ENCODE assay signal across 12 cellular contexts in genomic region chr3:140756240-140757016, GRCh38.
DNase-seq lines count a peak whose midpoint lies in the region; ATAC-seq and TF ChIP-seq lines count a peak whose summit lies in the region.
"Had no signal": no experiment of that assay in that cellular context is flagged by ENCODE, and none has a peak within 500 bp of the region (broad histone marks: within the 10 kb centered on the region; RNA-seq: fewer than 3 reads in every experiment).

No MANE protein-coding gene starts in this region.

- DNase-seq in MM.1S (peak; percentile 81), Kasumi-1 (lab: John Stamatoyannopoulos, UW) (no peak), natural killer cell (no peak), pons (ENCODE audit: low spot score) (no peak)
- no peak for DNase-seq in activated CD4-positive, alpha-beta memory T cell treated with anti-CD3 and anti-CD28 coated beads, Interleukin-2, amount 10 ng/mL, durations not matched to agents 7 days and 5 days
- DNase-seq: NCI-H2107; stimulated activated CD4-positive, alpha-beta T cell treated with anti-CD3 and anti-CD28 coated beads, Interleukin-12 subunit alpha, Interleukin-12 subunit beta, amount 100 ng/mL, for 4 hours had no signal

- H3F3A ChIP-seq in MM.1S (ENCODE audit: insufficient read depth, low read length) = peaks cover 35% of the 10 kb centered on the region

- no peaks in the 10 kb centered on the region for H4K20me1 ChIP-seq in MM.1S (ENCODE audit: insufficient read depth, low read length)

- ATAC-seq in GM18505 (IDR thresholded peaks at IDR 0.05; ENCODE audit: unreplicated experiment) = peak; percentile 57
- peak; percentile 64 for ATAC-seq in GM19463 (IDR thresholded peaks at IDR 0.05; ENCODE audit: unreplicated experiment)
- peak; percentile 58 for ATAC-seq in HG02938 (IDR thresholded peaks at IDR 0.05; ENCODE audit: unreplicated experiment)
- no peak for ATAC-seq in natural killer cell
- ATAC-seq: stimulated activated effector memory CD8-positive, alpha-beta T cell treated with anti-CD3 and anti-CD28 coated beads, Interleukin-12 subunit alpha, Interleukin-12 subunit beta, amount 100 ng/mL, for 72 hours had no signal

- intact Hi-C loops in natural killer cell (cut with micrococcal nuclease) = no loop called here

- no peak overlapping the region for H3K9ac ChIP-seq in MM.1S (ENCODE audit: low read length)

- no peaks in the 10 kb centered on the region for H3K9me2 ChIP-seq in MM.1S (replicated peaks; ENCODE audit: insufficient read depth, low read length)

- H3K4me3 ChIP-seq in MM.1S (ENCODE audit: low read length) = no peak overlapping the region

- H3K36me3 Mint-ChIP-seq in natural killer cell = no peaks in the 10 kb centered on the region
- H3K36me3 Mint-ChIP-seq in activated CD4-positive, alpha-beta memory T cell treated with anti-CD3 and anti-CD28 coated beads, Interleukin-2, amount 10 ng/mL, durations not matched to agents 7 days and 5 days (ENCODE audit: low read depth) = no peaks in the 10 kb centered on the region
- H3K36me3 Mint-ChIP-seq: stimulated activated effector memory CD8-positive, alpha-beta T cell treated with anti-CD3 and anti-CD28 coated beads, Interleukin-12 subunit alpha, Interleukin-12 subunit beta, amount 100 ng/mL, for 72 hours had no signal

- no peaks in the 10 kb centered on the region for H3K79me2 ChIP-seq in MM.1S (ENCODE audit: low read length)

- H3K9me3 Mint-ChIP-seq in natural killer cell = peaks cover 0 to 2% of the 10 kb centered on the region in 2 donors
- H3K9me3 Mint-ChIP-seq in activated CD4-positive, alpha-beta memory T cell treated with anti-CD3 and anti-CD28 coated beads, Interleukin-2, amount 10 ng/mL, durations not matched to agents 7 days and 5 days = no peaks in the 10 kb centered on the region

- H3K27me3 Mint-ChIP-seq in natural killer cell (ENCODE audit: low read depth in 2 of 2) = peaks cover 13 to 17% of the 10 kb centered on the region in 2 donors
- H3K27me3 Mint-ChIP-seq in activated CD4-positive, alpha-beta memory T cell treated with anti-CD3 and anti-CD28 coated beads, Interleukin-2, amount 10 ng/mL, durations not matched to agents 7 days and 5 days = no peaks in the 10 kb centered on the region

- no peak overlapping the region for H2AFZ ChIP-seq in MM.1S (ENCODE audit: low read length)

- no peaks in the 10 kb centered on the region for H3K9me3 ChIP-seq in MM.1S (replicated peaks; ENCODE audit: insufficient read depth, low read length)

- H3K27me3 ChIP-seq in MM.1S (replicated peaks; ENCODE audit: insufficient read depth, low read length) = no peaks in the 10 kb centered on the region

- H3K27ac ChIP-seq in MM.1S (ENCODE audit: low read length) = peak overlapping the region; percentile 71; the same call in 1 of the 2 replicates
- H3K27ac ChIP-seq: C4-2B had no signal

- CTCF ChIA-PET in activated CD4-positive, alpha-beta memory T cell treated with anti-CD3 and anti-CD28 coated beads, Interleukin-2, amount 10 ng/mL, durations not matched to agents 7 days and 5 days (lab: Charles Lee) = no interaction called here

- TF ChIP-seq CTCF in MM.1S (IDR thresholded peaks at IDR 0.05; ENCODE audit: low read length) (no peak), natural killer cell (IDR thresholded peaks at IDR 0.05) (no peak)

- H3K4me3 Mint-ChIP-seq in natural killer cell = no peak overlapping the region
- no peak overlapping the region for H3K4me3 Mint-ChIP-seq in activated CD4-positive, alpha-beta memory T cell treated with anti-CD3 and anti-CD28 coated beads, Interleukin-2, amount 10 ng/mL, durations not matched to agents 7 days and 5 days
- H3K4me3 Mint-ChIP-seq: stimulated activated effector memory CD8-positive, alpha-beta T cell treated with anti-CD3 and anti-CD28 coated beads, Interleukin-12 subunit alpha, Interleukin-12 subunit beta, amount 100 ng/mL, for 72 hours had no signal

- H3K27ac Mint-ChIP-seq in natural killer cell = no peak overlapping the region
- H3K27ac Mint-ChIP-seq in activated CD4-positive, alpha-beta memory T cell treated with anti-CD3 and anti-CD28 coated beads, Interleukin-2, amount 10 ng/mL, durations not matched to agents 7 days and 5 days = no peak overlapping the region
- H3K27ac Mint-ChIP-seq: stimulated activated effector memory CD8-positive, alpha-beta T cell treated with anti-CD3 and anti-CD28 coated beads, Interleukin-12 subunit alpha, Interleukin-12 subunit beta, amount 100 ng/mL, for 72 hours had no signal

- TF ChIP-seq POLR2A in GM18505 (IDR thresholded peaks at IDR 0.05; ENCODE audit: borderline replicate concordance, extremely low read depth, insufficient read depth, insufficient read length) = no peak

- H3K36me3 ChIP-seq in MM.1S (replicated peaks; ENCODE audit: insufficient read depth, low read length) = no peaks in the 10 kb centered on the region

- H3K4me1 Mint-ChIP-seq in natural killer cell = peaks cover 7 to 10% of the 10 kb centered on the region in 2 donors
- H3K4me1 Mint-ChIP-seq in activated CD4-positive, alpha-beta memory T cell treated with anti-CD3 and anti-CD28 coated beads, Interleukin-2, amount 10 ng/mL, durations not matched to agents 7 days and 5 days = peaks cover 2% of the 10 kb centered on the region
- H3K4me1 Mint-ChIP-seq: stimulated activated effector memory CD8-positive, alpha-beta T cell treated with anti-CD3 and anti-CD28 coated beads, Interleukin-12 subunit alpha, Interleukin-12 subunit beta, amount 100 ng/mL, for 72 hours had no signal

- peak overlapping the region; percentile 69 for H3K4me2 ChIP-seq in MM.1S (ENCODE audit: low read depth, low read length)

- POLR2A ChIA-PET in activated CD4-positive, alpha-beta memory T cell treated with anti-CD3 and anti-CD28 coated beads, Interleukin-2, amount 10 ng/mL, durations not matched to agents 7 days and 5 days (lab: Charles Lee) = no interaction called here

- peaks cover 66% of the 10 kb centered on the region for H3K4me1 ChIP-seq in MM.1S (ENCODE audit: low read length)

Comparison
In these comparisons a context has a peak if more than half of its experiments do, and no peak if none do; other contexts are left out.
1. ATAC-seq: peak in GM18505 (single experiment), GM19463 (single experiment) and HG02938 (single experiment); none in natural killer cell (0 of 3).